16 cellular contexts compared by ENCODE assay signal in genomic region chr6:28407401-28407800, GRCh38. TPM values are rescaled to one million over a fixed set of nuclear protein-coding genes. Genes with fewer than 3 reads are reported as not detected.
DNase-seq lines count a peak whose midpoint lies in the region; ATAC-seq, FAIRE-seq and TF ChIP-seq lines count a peak whose summit lies in the region.
"Had no signal": no experiment of that assay in that cellular context is flagged by ENCODE, and none has a peak within 500 bp of the region (broad histone marks: within the 10 kb centered on the region; RNA-seq: fewer than 3 reads in every experiment).

No MANE protein-coding gene starts in this region.

- H3K36me3 ChIP-seq in OCI-LY3 (replicated peaks; ENCODE audit: low read depth, low read length) (no peaks in the 10 kb centered on the region), K562 (ENCODE audit: control insufficient read depth, insufficient read depth, low read length) (no peaks in the 10 kb centered on the region)
- H3K36me3 ChIP-seq: BLaER1 had no signal

- 38% methylated on average over 2 of the region's 2 CpGs for WGBS in K562 (ENCODE audit: insufficient coverage, low coverage, missing lambda C conversion rate)

- POLR2A ChIA-PET in activated CD8-positive, alpha-beta T cell treated with anti-CD3 and anti-CD28 coated beads for 36 hours (lab: Charles Lee): interaction anchor here (1.5 kb wide), 1 partner anchor 8 kb away, joined by 3 read pairs; no protein-coding TSS in a partner anchor
- POLR2A ChIA-PET in activated CD8-positive, alpha-beta T cell treated with anti-CD3 and anti-CD28 coated beads, Interleukin-2, amount 10 ng/mL, durations not matched to agents 7 days and 5 days (lab: Charles Lee): interaction anchor here (1.4 kb wide), 1 partner anchor 36 kb away, joined by 3 read pairs; the partner anchor contains the start of gene ZSCAN23
- POLR2A ChIA-PET in K562 (lab: Yijun Ruan, JAX): interaction anchor here (1.2 kb wide), 1 partner anchor 33 kb away, joined by 4 read pairs; no protein-coding TSS in a partner anchor

- peaks cover 46% of the 10 kb centered on the region for H3K27me3 Mint-ChIP-seq in activated CD8-positive, alpha-beta T cell treated with anti-CD3 and anti-CD28 coated beads for 36 hours
- H3K27me3 Mint-ChIP-seq in activated CD8-positive, alpha-beta T cell treated with anti-CD3 and anti-CD28 coated beads, Interleukin-2, amount 10 ng/mL, durations not matched to agents 7 days and 5 days (ENCODE audit: low read depth): peaks cover 16% of the 10 kb centered on the region
- H3K27me3 Mint-ChIP-seq in stimulated activated naive CD8-positive, alpha-beta T cell treated with anti-CD3 and anti-CD28 coated beads, Interleukin-15, amount 100 ng/mL, for 72 hours: peaks cover 36% of the 10 kb centered on the region

- ATAC-seq in activated CD8-positive, alpha-beta T cell treated with anti-CD3 and anti-CD28 coated beads for 36 hours: peak; percentile 77
- no peak for ATAC-seq in activated CD8-positive, alpha-beta T cell treated with anti-CD3 and anti-CD28 coated beads, Interleukin-2, amount 10 ng/mL, durations not matched to agents 7 days and 5 days
- ATAC-seq in K562: peak; percentile 69
- peak; percentile 94 for ATAC-seq in stimulated activated naive CD8-positive, alpha-beta T cell treated with anti-CD3 and anti-CD28 coated beads, Interleukin-15, amount 100 ng/mL, for 72 hours
- ATAC-seq: GM23338 had no signal

- no peak overlapping the region for H3K9ac ChIP-seq in OCI-LY3 (ENCODE audit: low read length)
- H3K9ac ChIP-seq in K562 (ENCODE audit: insufficient read depth in 1 of 2, low read depth in 2 of 2, low read length in 2 of 2): no peak overlapping the region; a peak in 1 of 4 replicates
- H3K9ac ChIP-seq: BLaER1 had no signal

- H3K4me3 ChIP-seq in OCI-LY3 (ENCODE audit: low read length) (no peak overlapping the region), K562 (no peak overlapping the region)
- H3K4me3 ChIP-seq: BLaER1, GM23338 had no signal

- no peak for TF ChIP-seq RAD21 in K562 (CRISPR knock-in tag; conservative IDR thresholded peaks at IDR 0.05 in 1 of 2, IDR thresholded peaks at IDR 0.05 in 1 of 2)

- no peak for TF ChIP-seq CTCF in activated CD8-positive, alpha-beta T cell treated with anti-CD3 and anti-CD28 coated beads for 36 hours (IDR thresholded peaks at IDR 0.05)
- TF ChIP-seq CTCF in OCI-LY3 (IDR thresholded peaks at IDR 0.05; ENCODE audit: low read depth, low read length): no peak
- no peak for TF ChIP-seq CTCF in K562 (IDR thresholded peaks at IDR 0.05 in 2 of 3, conservative IDR thresholded peaks at IDR 0.05 in 1 of 3; ENCODE audit: insufficient read depth in 2 of 3, low read depth in 1 of 3, low read length in 3 of 3)

- in situ Hi-C loops in K562 (cut with MboI): no loop called here

- H3K27me3 ChIP-seq in OCI-LY3 (ENCODE audit: low read depth, low read length) (no peaks in the 10 kb centered on the region), K562 (ENCODE audit: control insufficient read depth in 2 of 2, insufficient read depth in 2 of 2, low read length in 2 of 2) (no peaks in the 10 kb centered on the region)
- H3K27me3 ChIP-seq: BLaER1 had no signal

- H3K36me3 Mint-ChIP-seq in activated CD8-positive, alpha-beta T cell treated with anti-CD3 and anti-CD28 coated beads for 36 hours (ENCODE audit: low read depth): no peaks in the 10 kb centered on the region
- peaks cover 18% of the 10 kb centered on the region for H3K36me3 Mint-ChIP-seq in activated CD8-positive, alpha-beta T cell treated with anti-CD3 and anti-CD28 coated beads, Interleukin-2, amount 10 ng/mL, durations not matched to agents 7 days and 5 days (ENCODE audit: low read depth)
- H3K36me3 Mint-ChIP-seq: CD8-positive, alpha-beta memory T cell had no signal

- no peak overlapping the region for H2AFZ ChIP-seq in OCI-LY3 (ENCODE audit: low read depth, low read length)
- peak overlapping the region; percentile 83 for H2AFZ ChIP-seq in K562 (ENCODE audit: low read depth, low read length)
- H2AFZ ChIP-seq: GM23338 had no signal

- H3K27ac Mint-ChIP-seq in activated CD8-positive, alpha-beta T cell treated with anti-CD3 and anti-CD28 coated beads for 36 hours: peak overlapping the region; percentile 50
- H3K27ac Mint-ChIP-seq in activated CD8-positive, alpha-beta T cell treated with anti-CD3 and anti-CD28 coated beads, Interleukin-2, amount 10 ng/mL, durations not matched to agents 7 days and 5 days: no peak overlapping the region
- peak overlapping the region in 1 of 2 donors; percentile 88 for H3K27ac Mint-ChIP-seq in stimulated activated naive CD8-positive, alpha-beta T cell treated with anti-CD3 and anti-CD28 coated beads, Interleukin-15, amount 100 ng/mL, for 72 hours
- H3K27ac Mint-ChIP-seq: CD8-positive, alpha-beta memory T cell; GM23338 had no signal

- no peak for TF ChIP-seq POLR2A in K562 (conservative IDR thresholded peaks at IDR 0.05)

- H3K79me2 ChIP-seq in OCI-LY3 (ENCODE audit: low read length) (no peaks in the 10 kb centered on the region), K562 (ENCODE audit: control insufficient read depth, insufficient read depth, low read length) (no peaks in the 10 kb centered on the region)

- no peak overlapping the region for H3K27ac ChIP-seq in OCI-LY3 (ENCODE audit: low read length)
- no peak overlapping the region for H3K27ac ChIP-seq in K562 (ENCODE audit: extremely low read depth, low read depth, low read length)
- H3K27ac ChIP-seq: BLaER1 had no signal

- H3K4me2 ChIP-seq in OCI-LY3 (ENCODE audit: low read length): peak overlapping the region; percentile 7; the same call in 1 of the 2 replicates
- H3K4me2 ChIP-seq in K562 (ENCODE audit: insufficient read depth, low read length): no peak overlapping the region
- H3K4me2 ChIP-seq: BLaER1, GM23338 had no signal

- CTCF ChIA-PET in activated CD8-positive, alpha-beta T cell treated with anti-CD3 and anti-CD28 coated beads for 36 hours (lab: Charles Lee): interaction anchor here (0.9 kb wide), 1 partner anchor 609 kb away, joined by 3 read pairs; no protein-coding TSS in a partner anchor
- CTCF ChIA-PET in activated CD8-positive, alpha-beta T cell treated with anti-CD3 and anti-CD28 coated beads, Interleukin-2, amount 10 ng/mL, durations not matched to agents 7 days and 5 days (lab: Charles Lee): interaction anchor here (1.2 to 1.6 kb wide), 2 partner anchors 27 to 35 kb away, joined by 3 to 5 read pairs; partner anchors contain the start of gene ZSCAN23
- CTCF ChIA-PET in K562 (lab: Yijun Ruan, JAX; ENCODE audit: low intra/inter-chr PET ratio): no interaction called here

- DNase-seq in activated CD8-positive, alpha-beta T cell treated with anti-CD3 and anti-CD28 coated beads for 36 hours: peak; percentile 44
- no peak for DNase-seq in activated CD8-positive, alpha-beta T cell treated with anti-CD3 and anti-CD28 coated beads, Interleukin-2, amount 10 ng/mL, durations not matched to agents 7 days and 5 days
- no peak for DNase-seq in K562 (ENCODE audit: extremely low read depth in 1 of 4, low spot score in 3 of 4)
- peak in 1 of 2 donors; percentile 35 for DNase-seq in stimulated activated naive CD8-positive, alpha-beta T cell treated with anti-CD3 and anti-CD28 coated beads, Interleukin-15, amount 100 ng/mL, for 72 hours
- no peak for DNase-seq in DMS53 treated with DMSO at 0.1 percent for 48 hours (lab: John Stamatoyannopoulos, UW; ENCODE audit: unreplicated experiment)
- DNase-seq in cortex of kidney (lab: John Stamatoyannopoulos, UW): no peak
- DNase-seq: 8988T; AML-193; Caco-2; CD8-positive, alpha-beta memory T cell; DMS53; H7 had no signal

- FAIRE-seq in K562 (lab: Jason Lieb, UNC): no peak
- FAIRE-seq: GM18507 had no signal

- H3K4me1 ChIP-seq in OCI-LY3 (ENCODE audit: low read length) (peaks cover 9% of the 10 kb centered on the region; the same call in 1 of the 2 replicates), K562 (replicated peaks in 1 of 2; ENCODE audit: control insufficient read depth in 2 of 2, insufficient read depth in 2 of 2, low read length in 2 of 2) (peaks cover 0 to 26% of the 10 kb centered on the region in 2 experiments; a peak in 3 of 5 replicates)
- H3K4me1 ChIP-seq: BLaER1, Caco-2 had no signal

- H3K4me1 Mint-ChIP-seq in activated CD8-positive, alpha-beta T cell treated with anti-CD3 and anti-CD28 coated beads for 36 hours (ENCODE audit: low read depth): peaks cover 23% of the 10 kb centered on the region
- peaks cover 49% of the 10 kb centered on the region for H3K4me1 Mint-ChIP-seq in activated CD8-positive, alpha-beta T cell treated with anti-CD3 and anti-CD28 coated beads, Interleukin-2, amount 10 ng/mL, durations not matched to agents 7 days and 5 days (ENCODE audit: low read depth)
- peaks cover 33% of the 10 kb centered on the region for H3K4me1 Mint-ChIP-seq in stimulated activated naive CD8-positive, alpha-beta T cell treated with anti-CD3 and anti-CD28 coated beads, Interleukin-15, amount 100 ng/mL, for 72 hours
- H3K4me1 Mint-ChIP-seq: CD8-positive, alpha-beta memory T cell; GM23338 had no signal

- H4K20me1 ChIP-seq in OCI-LY3 (ENCODE audit: insufficient read depth, low read length) (no peaks in the 10 kb centered on the region), K562 (replicated peaks; ENCODE audit: control insufficient read depth, insufficient read depth, low read length) (no peaks in the 10 kb centered on the region)
- H4K20me1 ChIP-seq: BLaER1 had no signal

- BruUV-seq in K562 (replicated peaks; lab: Mats Ljungman, UMichigan): no TSS peak

- H3K9me1 ChIP-seq in K562 (ENCODE audit: control insufficient read depth, insufficient read depth, low read length): no peaks in the 10 kb centered on the region

- H3K9me3 ChIP-seq in OCI-LY3 (ENCODE audit: insufficient read depth, low read length) (no peaks in the 10 kb centered on the region), K562 (replicated peaks; ENCODE audit: control insufficient read depth, insufficient read depth, low read depth, low read length) (no peaks in the 10 kb centered on the region)
- H3K9me3 ChIP-seq: BLaER1, Caco-2 had no signal

- intact Hi-C loops in activated CD8-positive, alpha-beta T cell treated with anti-CD3 and anti-CD28 coated beads for 36 hours (cut with micrococcal nuclease): no loop called here
- intact Hi-C loops in K562 (cut with micrococcal nuclease): no loop called here

- no peak for TF ChIP-seq EP300 in K562 (IDR thresholded peaks at IDR 0.05; ENCODE audit: low read length)

- no peak overlapping the region for H3K4me3 Mint-ChIP-seq in activated CD8-positive, alpha-beta T cell treated with anti-CD3 and anti-CD28 coated beads for 36 hours
- no peak overlapping the region for H3K4me3 Mint-ChIP-seq in activated CD8-positive, alpha-beta T cell treated with anti-CD3 and anti-CD28 coated beads, Interleukin-2, amount 10 ng/mL, durations not matched to agents 7 days and 5 days
- H3K4me3 Mint-ChIP-seq in stimulated activated naive CD8-positive, alpha-beta T cell treated with anti-CD3 and anti-CD28 coated beads, Interleukin-15, amount 100 ng/mL, for 72 hours: peak overlapping the region; percentile 25 to 52
- H3K4me3 Mint-ChIP-seq: CD8-positive, alpha-beta memory T cell; GM23338 had no signal

- no peaks in the 10 kb centered on the region for H3K9me3 Mint-ChIP-seq in activated CD8-positive, alpha-beta T cell treated with anti-CD3 and anti-CD28 coated beads for 36 hours
- peaks cover 11% of the 10 kb centered on the region for H3K9me3 Mint-ChIP-seq in activated CD8-positive, alpha-beta T cell treated with anti-CD3 and anti-CD28 coated beads, Interleukin-2, amount 10 ng/mL, durations not matched to agents 7 days and 5 days (ENCODE audit: insufficient read depth)
- no peaks in the 10 kb centered on the region for H3K9me3 Mint-ChIP-seq in stimulated activated naive CD8-positive, alpha-beta T cell treated with anti-CD3 and anti-CD28 coated beads, Interleukin-15, amount 100 ng/mL, for 72 hours
- H3K9me3 Mint-ChIP-seq: GM23338 had no signal

RNA-seq across cellular contexts. Expression of gene ZSCAN12, which starts 7.9 kb away (rescaled TPM):
- total RNA-seq in activated CD8-positive, alpha-beta T cell treated with anti-CD3 and anti-CD28 coated beads for 36 hours: 1 to 10 TPM; 7.1 to 7.4 TPM
- 10 to 100 TPM; 10.8 to 11.4 TPM for total RNA-seq in activated CD8-positive, alpha-beta T cell treated with anti-CD3 and anti-CD28 coated beads, Interleukin-2, amount 10 ng/mL, durations not matched to agents 7 days and 5 days
- total RNA-seq in K562 (2011; cell fraction: chromatin; rRNA removed; ENCODE audit: low replicate concordance): 20.1 and 58.9 TPM in 2 replicates
- total RNA-seq in K562 (2011; cell fraction: nucleolus; rRNA removed): 11.8 and 18.6 TPM in 2 replicates
- total RNA-seq in K562 (2011; cell fraction: nucleoplasm; rRNA removed): 20.4 and 21.6 TPM in 2 replicates
- 12.3 and 12.5 TPM in 2 replicates for total RNA-seq in K562 (2014; rRNA removed)
- total RNA-seq in K562 (2014; rRNA removed; fragmentation: Illumina TruSeq; extraction: Trizol): 19.4 and 22.6 TPM in 2 replicates
- total RNA-seq in K562 (2015; rRNA removed; fragmentation: Illumina TruSeq; extraction: Trizol): 17.7 and 19.6 TPM in 2 replicates
- total RNA-seq in K562 (2021): 12.1 and 12.5 TPM in 2 replicates
- polyA plus RNA-seq in K562 (2011; rRNA removed): 14.5 and 18.5 TPM in 2 replicates
- polyA plus RNA-seq in K562 (2011; cell fraction: cytosol; rRNA removed): 3.8 and 6.5 TPM in 2 replicates
- polyA plus RNA-seq in K562 (2011; cell fraction: nucleus; rRNA removed): 12.0 and 13.1 TPM in 2 replicates
- 5.6 and 7.0 TPM in 2 replicates for polyA plus RNA-seq in K562 (2012)
- 12.3 and 14.5 TPM in 2 replicates for polyA plus RNA-seq in K562 (2014; fragmentation: Illumina TruSeq; extraction: Trizol)
- 1 to 10 TPM; 2.5 to 7.9 TPM for polyA plus RNA-seq in K562 (2014; fragmentation: Nextera tagmentation; extraction: Ambion mirVana)
- polyA plus RNA-seq in K562 (2014; rRNA removed): 10.4 and 11.4 TPM in 2 replicates
- 35.5 and 45.0 TPM in 2 replicates for polyA minus RNA-seq in K562 (2011; rRNA and poly(A)+ RNA removed)
- polyA minus RNA-seq in K562 (2011; cell fraction: cytosol; rRNA and poly(A)+ RNA removed): 8.2 and 11.4 TPM in 2 replicates
- polyA minus RNA-seq in K562 (2011; cell fraction: nucleus; rRNA and poly(A)+ RNA removed): 17.8 and 33.1 TPM in 2 replicates

RNA-seq across cellular contexts. Expression of gene ZSCAN23, which starts 35.9 kb away (rescaled TPM):
- total RNA-seq in activated CD8-positive, alpha-beta T cell treated with anti-CD3 and anti-CD28 coated beads for 36 hours: 1 to 10 TPM; 1.1 to 1.6 TPM
- total RNA-seq in activated CD8-positive, alpha-beta T cell treated with anti-CD3 and anti-CD28 coated beads, Interleukin-2, amount 10 ng/mL, durations not matched to agents 7 days and 5 days: under 1 TPM; 0.79 to 0.83 TPM
- total RNA-seq in K562 (2011; cell fraction: chromatin; rRNA removed; ENCODE audit: low replicate concordance): 0.90 and 1.3 TPM in 2 replicates
- 0.17 and 0.66 TPM in 2 replicates for total RNA-seq in K562 (2011; cell fraction: nucleolus; rRNA removed)
- 0.59 and 0.92 TPM in 2 replicates for total RNA-seq in K562 (2011; cell fraction: nucleoplasm; rRNA removed)
- total RNA-seq in K562 (2014; rRNA removed) (0.05 and 0.16 TPM in 2 replicates), K562 (2014; rRNA removed; fragmentation: Illumina TruSeq; extraction: Trizol) (0.25 and 0.32 TPM in 2 replicates), K562 (2015; rRNA removed; fragmentation: Illumina TruSeq; extraction: Trizol) (0.29 and 0.30 TPM in 2 replicates), K562 (2021) (0.22 and 0.34 TPM in 2 replicates)
- polyA plus RNA-seq in K562 (2011; rRNA removed) (0.24 and 0.49 TPM in 2 replicates), K562 (2014; fragmentation: Illumina TruSeq; extraction: Trizol) (0.18 and 0.19 TPM in 2 replicates), K562 (2014; fragmentation: Nextera tagmentation; extraction: Ambion mirVana) (under 1 TPM in 1 of 2 experiments, not detected in 1; 0.08 TPM), K562 (2014; rRNA removed) (0.17 and 0.38 TPM in 2 replicates)
- 0.21 TPM in 1 of 2 replicates, not detected in the other for polyA plus RNA-seq in K562 (2011; cell fraction: cytosol; rRNA removed)
- polyA plus RNA-seq in K562 (2011; cell fraction: nucleus; rRNA removed): 0.36 and 0.72 TPM in 2 replicates
- polyA plus RNA-seq in K562 (2012): 0.25 and 0.29 TPM in 2 replicates
- polyA minus RNA-seq in K562 (2011; rRNA and poly(A)+ RNA removed): 0.25 and 1.1 TPM in 2 replicates
- not detected in 2 replicates for polyA minus RNA-seq in K562 (2011; cell fraction: cytosol; rRNA and poly(A)+ RNA removed)
- polyA minus RNA-seq in K562 (2011; cell fraction: nucleus; rRNA and poly(A)+ RNA removed): 0.40 and 1.4 TPM in 2 replicates
- total RNA-seq: Caco-2 had no signal
- polyA plus RNA-seq: CD8-positive, alpha-beta memory T cell had no signal

RNA-seq across cellular contexts. Expression of gene ZKSCAN3, which starts 57.7 kb away (rescaled TPM):
- total RNA-seq in activated CD8-positive, alpha-beta T cell treated with anti-CD3 and anti-CD28 coated beads for 36 hours: 1 to 10 TPM; 2.3 to 3.0 TPM
- 1 to 10 TPM; 4.6 to 5.0 TPM for total RNA-seq in activated CD8-positive, alpha-beta T cell treated with anti-CD3 and anti-CD28 coated beads, Interleukin-2, amount 10 ng/mL, durations not matched to agents 7 days and 5 days
- total RNA-seq in K562 (2011; cell fraction: chromatin; rRNA removed; ENCODE audit: low replicate concordance): 18.5 and 26.6 TPM in 2 replicates
- total RNA-seq in K562 (2011; cell fraction: nucleolus; rRNA removed): 8.7 and 9.0 TPM in 2 replicates
- 14.7 and 21.2 TPM in 2 replicates for total RNA-seq in K562 (2011; cell fraction: nucleoplasm; rRNA removed)
- 5.5 and 9.1 TPM in 2 replicates for total RNA-seq in K562 (2014; rRNA removed)
- total RNA-seq in K562 (2014; rRNA removed; fragmentation: Illumina TruSeq; extraction: Trizol): 12.4 and 12.8 TPM in 2 replicates
- total RNA-seq in K562 (2015; rRNA removed; fragmentation: Illumina TruSeq; extraction: Trizol): 12.2 and 12.4 TPM in 2 replicates
- total RNA-seq in K562 (2021): 10.2 and 11.1 TPM in 2 replicates
- 11.4 and 12.2 TPM in 2 replicates for polyA plus RNA-seq in K562 (2011; rRNA removed)
- 4.1 and 7.4 TPM in 2 replicates for polyA plus RNA-seq in K562 (2011; cell fraction: cytosol; rRNA removed)
- polyA plus RNA-seq in K562 (2011; cell fraction: nucleus; rRNA removed): 13.7 and 16.5 TPM in 2 replicates
- 6.5 and 6.8 TPM in 2 replicates for polyA plus RNA-seq in K562 (2012)
- polyA plus RNA-seq in K562 (2014; fragmentation: Illumina TruSeq; extraction: Trizol): 9.0 and 10.4 TPM in 2 replicates
- 1 to 10 TPM; 3.0 to 4.3 TPM for polyA plus RNA-seq in K562 (2014; fragmentation: Nextera tagmentation; extraction: Ambion mirVana)
- polyA plus RNA-seq in K562 (2014; rRNA removed): 6.9 and 8.0 TPM in 2 replicates
- polyA minus RNA-seq in K562 (2011; rRNA and poly(A)+ RNA removed): 7.9 and 12.8 TPM in 2 replicates
- 4.5 and 6.7 TPM in 2 replicates for polyA minus RNA-seq in K562 (2011; cell fraction: cytosol; rRNA and poly(A)+ RNA removed)
- 3.8 and 7.0 TPM in 2 replicates for polyA minus RNA-seq in K562 (2011; cell fraction: nucleus; rRNA and poly(A)+ RNA removed)

Comparison
In these comparisons a context has a peak if more than half of its experiments do, and no peak if none do; other contexts are left out.
1. H3K4me3 Mint-ChIP-seq: peak in stimulated activated naive CD8-positive, alpha-beta T cell treated with anti-CD3 and anti-CD28 coated beads, Interleukin-15, amount 100 ng/mL, for 72 hours (2 of 2); none in activated CD8-positive, alpha-beta T cell treated with anti-CD3 and anti-CD28 coated beads for 36 hours (single experiment) and activated CD8-positive, alpha-beta T cell treated with anti-CD3 and anti-CD28 coated beads, Interleukin-2, amount 10 ng/mL, durations not matched to agents 7 days and 5 days (single experiment).